In genomic region chr7:99944508-99945070, GRCh38 we compare ENCODE assay signal across 1 cellular context.
TF ChIP-seq lines count a peak whose summit lies in the region.

No MANE protein-coding gene starts in this region.

TF ChIP-seq in H1, 55 proteins besides CTCF, POLR2A, EP300 and RAD21:
- TF ChIP-seq YY1 (IDR thresholded peaks at IDR 0.05; ENCODE audit: low read depth, low read length) (peak; percentile 89; the same call in 1 of the 2 replicates), ASH2L (IDR thresholded peaks at IDR 0.05; ENCODE audit: low read length) (peak; percentile 61), CHD2 (IDR thresholded peaks at IDR 0.05; ENCODE audit: low read length) (no peak; the same call in 1 of the 2 replicates), JUND (IDR thresholded peaks at IDR 0.05; ENCODE audit: low read length) (no peak), TAF1 (IDR thresholded peaks at IDR 0.05; ENCODE audit: low read depth, low read length) (peak; percentile 45; the same call in 1 of the 2 replicates), SIN3A (conservative IDR thresholded peaks at IDR 0.05 in 1 of 2, IDR thresholded peaks at IDR 0.05 in 1 of 2; ENCODE audit: low read depth in 1 of 2, low read length in 2 of 2) (peak in 1 of 2 experiments; percentile 59; a peak in 1 of 4 replicates), GTF2F1 (IDR thresholded peaks at IDR 0.05; ENCODE audit: borderline replicate concordance, low read depth, low read length) (0 out of 2 replicates have a peak, but pooled peaks have one; percentile 5), SP4 (IDR thresholded peaks at IDR 0.05; ENCODE audit: low read length) (no peak), RBBP5 (IDR thresholded peaks at IDR 0.05; ENCODE audit: borderline replicate concordance, low read depth, low read length) (peak; percentile 65; the same call in 1 of the 2 replicates)
